20 cellular contexts compared by ENCODE assay signal in the genomic region with DNA sequence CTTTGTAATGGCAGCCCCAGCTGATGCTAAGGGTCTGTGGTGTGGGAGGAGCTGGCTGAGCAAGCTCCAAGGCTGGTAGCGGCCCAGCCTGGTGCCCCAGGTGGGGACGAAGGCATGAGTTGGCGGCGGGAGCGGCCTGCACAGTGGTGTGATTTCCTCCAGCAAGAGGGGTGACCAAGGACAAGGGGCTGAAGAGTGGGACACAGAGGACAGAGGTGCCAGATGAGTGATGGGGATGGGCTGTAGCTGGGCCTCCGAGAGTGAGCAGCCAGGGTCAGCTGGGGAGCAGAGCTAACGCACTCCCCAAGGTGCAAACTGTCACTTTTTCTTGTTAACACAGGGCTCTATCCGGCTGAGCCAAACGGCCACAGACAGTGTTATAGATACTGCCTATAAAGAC.
A peak's percentile ranks its signal among the peaks of the same experiment; 100 is the strongest.
DNase-seq lines count a peak whose midpoint lies in the region; ATAC-seq and TF ChIP-seq lines count a peak whose summit lies in the region.
"Had no signal": no experiment of that assay in that cellular context is flagged by ENCODE, and none has a peak within 500 bp of the region (broad histone marks: within the 10 kb centered on the region; RNA-seq: fewer than 3 reads in every experiment).

No MANE protein-coding gene starts in this region.

- peak; percentile 41 for DNase-seq in H7
- no peak for DNase-seq in naive thymus-derived CD4-positive, alpha-beta T cell
- DNase-seq in neural progenitor cell (ENCODE audit: low spot score), result no peak
- no peak for DNase-seq in stimulated activated naive CD8-positive, alpha-beta T cell treated with anti-CD3 and anti-CD28 coated beads, Interleukin-15, amount 100 ng/mL, for 72 hours
- DNase-seq in NCI-H526 treated with DMSO at 0.1 percent for 48 hours (lab: John Stamatoyannopoulos, UW), result no peak
- DNase-seq in esophagus muscularis mucosa (ENCODE audit: extremely low spot score), result no peak
- DNase-seq in NCI-H2029 treated with DMSO at 0.1 percent for 48 hours (lab: John Stamatoyannopoulos, UW), result no peak
- DNase-seq: Caco-2; CD4-positive, CD25-positive, alpha-beta regulatory T cell; CD8-positive, alpha-beta T cell; DMS153; DND-41; GM23248; H9 had no signal

- peak; percentile 45 for ATAC-seq in naive thymus-derived CD4-positive, alpha-beta T cell
- ATAC-seq in stimulated activated naive CD8-positive, alpha-beta T cell treated with anti-CD3 and anti-CD28 coated beads, Interleukin-15, amount 100 ng/mL, for 72 hours, result peak; percentile 18
- no peak for ATAC-seq in GM18498 (IDR thresholded peaks at IDR 0.05; ENCODE audit: unreplicated experiment)
- ATAC-seq: CD8-positive, alpha-beta T cell; HCT116 had no signal

- POLR2A ChIA-PET in naive thymus-derived CD4-positive, alpha-beta T cell (lab: Charles Lee), result no interaction called here

- peaks cover 0 to 10% (median 3%) of the 10 kb centered on the region in 5 donors for H3K27me3 Mint-ChIP-seq in naive thymus-derived CD4-positive, alpha-beta T cell
- peaks cover 7% of the 10 kb centered on the region for H3K27me3 Mint-ChIP-seq in neural progenitor cell (ENCODE audit: insufficient read depth, low read depth)
- peaks cover 9% of the 10 kb centered on the region for H3K27me3 Mint-ChIP-seq in stimulated activated naive CD8-positive, alpha-beta T cell treated with anti-CD3 and anti-CD28 coated beads, Interleukin-15, amount 100 ng/mL, for 72 hours

- H3K4me1 ChIP-seq in naive thymus-derived CD4-positive, alpha-beta T cell (ENCODE audit: control insufficient read depth in 2 of 2, insufficient read depth in 2 of 2, low read length in 2 of 2), result no peaks in the 10 kb centered on the region
- H3K4me1 ChIP-seq in neural progenitor cell (peaks cover 20% of the 10 kb centered on the region), esophagus muscularis mucosa (no peaks in the 10 kb centered on the region)
- H3K4me1 ChIP-seq: BLaER1 had no signal

- TF ChIP-seq EP300 in esophagus muscularis mucosa (IDR thresholded peaks at IDR 0.05), result no peak

- H3K36me3 Mint-ChIP-seq in naive thymus-derived CD4-positive, alpha-beta T cell, result no peaks in the 10 kb centered on the region
- no peaks in the 10 kb centered on the region for H3K36me3 Mint-ChIP-seq in neural progenitor cell
- H3K36me3 Mint-ChIP-seq: CD4-positive, CD25-positive, alpha-beta regulatory T cell; CD8-positive, alpha-beta T cell had no signal

- H3K9ac ChIP-seq in neural progenitor cell, result no peak overlapping the region
- H3K9ac ChIP-seq: BLaER1, GM23248 had no signal

- H3K9me3 ChIP-seq in naive thymus-derived CD4-positive, alpha-beta T cell (ENCODE audit: control insufficient read depth in 2 of 3, low read length in 3 of 3), result no peaks in the 10 kb centered on the region
- H3K9me3 ChIP-seq in neural progenitor cell (ENCODE audit: low read depth), result no peaks in the 10 kb centered on the region
- H3K9me3 ChIP-seq in esophagus muscularis mucosa, result no peaks in the 10 kb centered on the region
- H3K9me3 ChIP-seq: BLaER1, Caco-2 had no signal

- TF ChIP-seq CTCF in neural progenitor cell (IDR thresholded peaks at IDR 0.05) (no peak), esophagus muscularis mucosa (IDR thresholded peaks at IDR 0.05) (no peak)

- no peak overlapping the region for H3K27ac Mint-ChIP-seq in naive thymus-derived CD4-positive, alpha-beta T cell
- H3K27ac Mint-ChIP-seq in neural progenitor cell, result peak overlapping the region; percentile 16
- H3K27ac Mint-ChIP-seq in stimulated activated naive CD8-positive, alpha-beta T cell treated with anti-CD3 and anti-CD28 coated beads, Interleukin-15, amount 100 ng/mL, for 72 hours, result no peak overlapping the region
- H3K27ac Mint-ChIP-seq: B cell; CD4-positive, CD25-positive, alpha-beta regulatory T cell; CD8-positive, alpha-beta T cell; H9 had no signal

- peaks cover 10% of the 10 kb centered on the region for H3F3A ChIP-seq in neural progenitor cell (ENCODE audit: low read depth)

- intact Hi-C loops in naive thymus-derived CD4-positive, alpha-beta T cell (cut with micrococcal nuclease), result no loop called here
- intact Hi-C loops in esophagus muscularis mucosa (cut with DNase I), result no loop called here

- no peaks in the 10 kb centered on the region for H3K79me2 ChIP-seq in neural progenitor cell (ENCODE audit: low read depth)

- 72% methylated on average over 9 of the region's 9 CpGs for WGBS in esophagus muscularis mucosa

- no peak for TF ChIP-seq POLR2A in esophagus muscularis mucosa (IDR thresholded peaks at IDR 0.05; ENCODE audit: low read depth)

- CTCF ChIA-PET in naive thymus-derived CD4-positive, alpha-beta T cell (lab: Charles Lee), result no interaction called here

- H2AFZ ChIP-seq in neural progenitor cell (replicated peaks), result no peak overlapping the region
- H2AFZ ChIP-seq: GM23248 had no signal

- H3K4me1 Mint-ChIP-seq in naive thymus-derived CD4-positive, alpha-beta T cell, result peaks cover 0 to 2% (median 0%) of the 10 kb centered on the region in 7 donors
- H3K4me1 Mint-ChIP-seq in neural progenitor cell, result peaks cover 31% of the 10 kb centered on the region
- no peaks in the 10 kb centered on the region for H3K4me1 Mint-ChIP-seq in stimulated activated naive CD8-positive, alpha-beta T cell treated with anti-CD3 and anti-CD28 coated beads, Interleukin-15, amount 100 ng/mL, for 72 hours
- H3K4me1 Mint-ChIP-seq: B cell; CD4-positive, CD25-positive, alpha-beta regulatory T cell had no signal

- H3K27me3 ChIP-seq in H7 (ENCODE audit: control insufficient read depth, insufficient read depth, low read length) (no peaks in the 10 kb centered on the region; the same call in 1 of the 2 replicates), neural progenitor cell (no peaks in the 10 kb centered on the region), esophagus muscularis mucosa (peaks cover 0 to 49% (median 0%) of the 10 kb centered on the region in 4 donors)
- no peaks in the 10 kb centered on the region for H3K27me3 ChIP-seq in naive thymus-derived CD4-positive, alpha-beta T cell (ENCODE audit: control insufficient read depth in 2 of 2, insufficient read depth in 2 of 2, low read length in 2 of 2)
- H3K27me3 ChIP-seq: BLaER1 had no signal

- H3K36me3 ChIP-seq in H7 (replicated peaks; ENCODE audit: control insufficient read depth, insufficient read depth, low read length), result no peaks in the 10 kb centered on the region
- H3K36me3 ChIP-seq in naive thymus-derived CD4-positive, alpha-beta T cell (ENCODE audit: control insufficient read depth in 2 of 3, insufficient read depth in 3 of 3, low read length in 3 of 3), result no peaks in the 10 kb centered on the region
- H3K36me3 ChIP-seq in neural progenitor cell, result no peaks in the 10 kb centered on the region
- no peaks in the 10 kb centered on the region for H3K36me3 ChIP-seq in esophagus muscularis mucosa
- H3K36me3 ChIP-seq: BLaER1 had no signal

- H3K4me2 ChIP-seq in neural progenitor cell, result no peak overlapping the region
- H3K4me2 ChIP-seq: BLaER1 had no signal

- H3K27ac ChIP-seq in naive thymus-derived CD4-positive, alpha-beta T cell (ENCODE audit: low read depth, low read length), result no peak overlapping the region
- H3K27ac ChIP-seq in neural progenitor cell (no peak overlapping the region), esophagus muscularis mucosa (replicated peaks in 1 of 4) (no peak overlapping the region)
- H3K27ac ChIP-seq: 22Rv1, BLaER1, C4-2B, GM23248 had no signal

- H3K4me3 ChIP-seq in H7 (ENCODE audit: insufficient read depth, low read depth, low read length), result no peak overlapping the region
- no peak overlapping the region for H3K4me3 ChIP-seq in naive thymus-derived CD4-positive, alpha-beta T cell (ENCODE audit: low read length)
- no peak overlapping the region for H3K4me3 ChIP-seq in neural progenitor cell
- H3K4me3 ChIP-seq in esophagus muscularis mucosa, result no peak overlapping the region
- H3K4me3 ChIP-seq: BLaER1, GM23248 had no signal

- H3K9me3 Mint-ChIP-seq in naive thymus-derived CD4-positive, alpha-beta T cell, result no peaks in the 10 kb centered on the region
- H3K9me3 Mint-ChIP-seq in neural progenitor cell, result no peaks in the 10 kb centered on the region
- no peaks in the 10 kb centered on the region for H3K9me3 Mint-ChIP-seq in stimulated activated naive CD8-positive, alpha-beta T cell treated with anti-CD3 and anti-CD28 coated beads, Interleukin-15, amount 100 ng/mL, for 72 hours
- H3K9me3 Mint-ChIP-seq: CD8-positive, alpha-beta T cell; H9 had no signal

- no peak overlapping the region for H3K4me3 Mint-ChIP-seq in naive thymus-derived CD4-positive, alpha-beta T cell
- H3K4me3 Mint-ChIP-seq in neural progenitor cell, result no peak overlapping the region
- no peak overlapping the region for H3K4me3 Mint-ChIP-seq in stimulated activated naive CD8-positive, alpha-beta T cell treated with anti-CD3 and anti-CD28 coated beads, Interleukin-15, amount 100 ng/mL, for 72 hours
- H3K4me3 Mint-ChIP-seq: B cell; CD4-positive, CD25-positive, alpha-beta regulatory T cell; CD8-positive, alpha-beta T cell; H9 had no signal

- H4K20me1 ChIP-seq in neural progenitor cell (ENCODE audit: low read depth), result no peaks in the 10 kb centered on the region
- H4K20me1 ChIP-seq: BLaER1 had no signal
